In genomic region chr13:55990631-55991030, GRCh38 we compare ENCODE assay signal across 4 cellular contexts.
TF ChIP-seq lines count a peak whose summit lies in the region.

No MANE protein-coding gene starts in this region.

TF ChIP-seq in A549, 52 proteins besides CTCF, POLR2A, EP300 and RAD21:
- TF ChIP-seq HOXB13 (CRISPR knock-in tag; IDR thresholded peaks at IDR 0.05; ENCODE audit: low read depth) = no peak
- TF ChIP-seq MYC (IDR thresholded peaks at IDR 0.05; ENCODE audit: borderline replicate concordance, low read length) = no peak
- TF ChIP-seq MAFK (IDR thresholded peaks at IDR 0.05; ENCODE audit: partially characterized antibody) = peak; percentile 74
- no peak for TF ChIP-seq KDM5A (IDR thresholded peaks at IDR 0.05)
- no peak for TF ChIP-seq RCOR1 (IDR thresholded peaks at IDR 0.05; ENCODE audit: low read depth, low read length)
- no peak for TF ChIP-seq KDM1A (IDR thresholded peaks at IDR 0.05; ENCODE audit: low read depth)

TF ChIP-seq in IMR-90, 13 proteins besides CTCF, POLR2A, EP300 and RAD21:
- TF ChIP-seq USF2 (IDR thresholded peaks at IDR 0.05; ENCODE audit: low read depth, low read length) (no peak), MAFK (IDR thresholded peaks at IDR 0.05; ENCODE audit: low read depth, low read length) (peak; percentile 86)
TF ChIP-seq in IMR-90: peak in this region for 1.

TF ChIP-seq in H1, 55 proteins besides CTCF, POLR2A, EP300 and RAD21:
- TF ChIP-seq MAFK (IDR thresholded peaks at IDR 0.05; ENCODE audit: low read depth, low read length) (peak; percentile 67; the same call in 1 of the 2 replicates), POLR2AphosphoS5 (IDR thresholded peaks at IDR 0.05; ENCODE audit: low read depth, low read length) (no peak)

TF ChIP-seq in WTC11, 78 proteins besides CTCF, POLR2A, EP300 and RAD21:
- TF ChIP-seq USF2 (CRISPR knock-in tag; IDR thresholded peaks at IDR 0.05) = no peak
